14 cellular contexts compared by ENCODE assay signal in the genomic region with DNA sequence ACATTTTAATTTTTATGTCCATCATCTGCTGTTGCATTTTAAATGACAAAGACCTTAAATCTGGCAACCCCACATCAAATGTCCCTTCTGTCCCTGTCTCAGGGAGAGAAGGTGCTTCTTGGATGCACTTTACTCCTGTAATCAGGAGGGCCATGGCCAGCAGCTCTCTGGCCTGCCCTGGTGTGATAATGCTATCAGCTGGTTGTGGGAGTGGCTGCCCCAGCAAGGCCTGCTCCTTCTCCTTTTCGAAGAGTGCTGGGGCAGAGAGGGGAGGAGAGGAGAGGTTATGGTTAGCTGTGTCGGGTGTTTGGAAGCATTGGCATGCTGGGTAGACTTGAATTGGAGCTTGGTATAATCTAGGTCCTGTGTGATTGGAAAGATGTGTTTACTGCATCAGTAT. TPM values are rescaled to one million over a fixed set of nuclear protein-coding genes. Genes with fewer than 3 reads are reported as not detected.
DNase-seq lines count a peak whose midpoint lies in the region; ATAC-seq and TF ChIP-seq lines count a peak whose summit lies in the region.
"Had no signal": no experiment of that assay in that cellular context is flagged by ENCODE, and none has a peak within 500 bp of the region (broad histone marks: within the 10 kb centered on the region; RNA-seq: fewer than 3 reads in every experiment).

No MANE protein-coding gene starts in this region.

- peak overlapping the region in 5 of 7 donors; percentile 17 to 65 (median 40) for H3K27ac Mint-ChIP-seq in CD14-positive monocyte
- H3K27ac Mint-ChIP-seq in endodermal cell = peak overlapping the region; percentile 23
- H3K27ac Mint-ChIP-seq in naive B cell = peak overlapping the region in 4 of 6 donors; percentile 71 to 83 (median 81)

- H3K4me3 Mint-ChIP-seq in CD14-positive monocyte = no peak overlapping the region
- H3K4me3 Mint-ChIP-seq in endodermal cell = no peak overlapping the region
- peak overlapping the region in 1 of 8 donors; percentile 20 for H3K4me3 Mint-ChIP-seq in naive B cell
- H3K4me3 Mint-ChIP-seq: activated naive CD4-positive, alpha-beta T cell treated with anti-CD3 and anti-CD28 coated beads for 36 hours had no signal

- peaks cover 32% of the 10 kb centered on the region for H3K4me1 ChIP-seq in endodermal cell (ENCODE audit: control insufficient read depth, insufficient read depth, low read length)
- H3K4me1 ChIP-seq in HAP-1 = peaks cover 21% of the 10 kb centered on the region

- H3K27me3 Mint-ChIP-seq in CD14-positive monocyte (ENCODE audit: low read depth in 3 of 3) (no peaks in the 10 kb centered on the region), endodermal cell (ENCODE audit: insufficient read depth) (no peaks in the 10 kb centered on the region), naive B cell (no peaks in the 10 kb centered on the region)

- H3K27me3 ChIP-seq in endodermal cell (ENCODE audit: control insufficient read depth, insufficient read depth, low read length, poor library complexity, severe bottlenecking) (no peaks in the 10 kb centered on the region), HAP-1 (ENCODE audit: low read depth) (no peaks in the 10 kb centered on the region)
- H3K27me3 ChIP-seq: left lung had no signal

- WGBS in endodermal cell (ENCODE audit: insufficient coverage in 1 of 2, insufficient read length in 1 of 2), 2 experiments = 45% methylated on average over 2 of the region's 2 CpGs; no CpG with 5 or more reads in 1 of the 2 experiments

- H3K36me3 Mint-ChIP-seq in CD14-positive monocyte (peaks cover 12 to 13% of the 10 kb centered on the region in 2 donors), endodermal cell (ENCODE audit: low read depth) (peaks cover 10% of the 10 kb centered on the region), naive B cell (peaks cover 13 to 24% of the 10 kb centered on the region in 2 donors)

- H3K9me3 Mint-ChIP-seq in CD14-positive monocyte (peaks cover 0 to 1% (median 0%) of the 10 kb centered on the region in 7 donors), endodermal cell (peaks cover 5% of the 10 kb centered on the region), naive B cell (no peaks in the 10 kb centered on the region)
- H3K9me3 Mint-ChIP-seq: activated naive CD4-positive, alpha-beta T cell treated with anti-CD3 and anti-CD28 coated beads for 36 hours had no signal

- ATAC-seq in naive B cell (ENCODE audit: low read depth in 2 of 2) (no peak), GM21576 (IDR thresholded peaks at IDR 0.05; ENCODE audit: unreplicated experiment) (no peak), HG02870 (IDR thresholded peaks at IDR 0.05; ENCODE audit: unreplicated experiment) (no peak)
- ATAC-seq in activated CD4-positive, CD25-positive, alpha-beta regulatory T cell treated with anti-CD3 and anti-CD28 coated beads, Interleukin-2, amount 50 U/mL, for 24 hours = no peak
- ATAC-seq: left lung had no signal

- no peaks in the 10 kb centered on the region for H3K9me3 ChIP-seq in endodermal cell (ENCODE audit: control insufficient read depth, low read length)
- H3K9me3 ChIP-seq in HAP-1 = no peaks in the 10 kb centered on the region
- H3K9me3 ChIP-seq: left lung had no signal

- intact Hi-C loops in CD14-positive monocyte (cut with micrococcal nuclease) = no loop called here

- H3K4me3 ChIP-seq in endodermal cell (ENCODE audit: low read length) (peak overlapping the region; percentile 15), HAP-1 (no peak overlapping the region)
- H3K4me3 ChIP-seq: left lung had no signal

- H3K27ac ChIP-seq in endodermal cell (ENCODE audit: low read depth, low read length) = no peak overlapping the region
- H3K27ac ChIP-seq: left lung had no signal

- H3K4me1 Mint-ChIP-seq in CD14-positive monocyte (peaks cover 65% of the 10 kb centered on the region), endodermal cell (peaks cover 77% of the 10 kb centered on the region), naive B cell (peaks cover 42 to 78% (median 56%) of the 10 kb centered on the region in 3 donors)

- TF ChIP-seq CTCF in CD14-positive monocyte (IDR thresholded peaks at IDR 0.05) = no peak
- no peak for TF ChIP-seq CTCF in endodermal cell (conservative IDR thresholded peaks at IDR 0.05)

- in situ Hi-C loops in HAP-1 (cut with MboI; ENCODE audit: low sequenced_read_pairs) = loop anchor here (10.0 kb wide), 1 partner anchor 656 kb away; the partner anchor contains the start of gene RPS19BP1

- no peak for DNase-seq in CD14-positive monocyte (ENCODE audit: low spot score)
- DNase-seq in Kasumi-1 (lab: John Stamatoyannopoulos, UW) = peak; percentile 21 to 36
- DNase-seq in endodermal cell = peak; percentile 68
- DNase-seq in naive B cell = no peak
- no peak for DNase-seq in HAP-1 (ENCODE audit: low spot score in 2 of 2)
- DNase-seq: activated naive CD4-positive, alpha-beta T cell treated with anti-CD3 and anti-CD28 coated beads for 36 hours; DMS79 treated with DMSO at 0.1 percent for 48 hours; left lung; MV-4-11; nucleus accumbens; stimulated activated CD4-positive, alpha-beta T cell treated with anti-CD3 and anti-CD28 coated beads, Interleukin-12 subunit alpha, Interleukin-12 subunit beta, amount 100 ng/mL, for 4 hours had no signal

- H3K9ac ChIP-seq in endodermal cell (ENCODE audit: extremely low read depth, low read length, poor library complexity, severe bottlenecking) = no peak overlapping the region

- no peaks in the 10 kb centered on the region for H3K36me3 ChIP-seq in endodermal cell (ENCODE audit: control insufficient read depth, insufficient read depth, low read length)
- 0 out of 2 replicates have a peak, but pooled peaks cover 3% of the 10 kb centered on the region for H3K36me3 ChIP-seq in HAP-1 (replicated peaks)
- H3K36me3 ChIP-seq: left lung had no signal

RNA-seq across cellular contexts. Expression of gene TNRC6B, which starts 12.8 kb away (rescaled TPM):
- polyA plus RNA-seq in CD14-positive monocyte = 10 to 100 TPM; 11.8 to 16.5 TPM
- 10 to 100 TPM; 57.5 to 62.5 TPM for total RNA-seq in endodermal cell
- polyA plus RNA-seq in endodermal cell (2013, experiment 1 of 2) = 13.7 TPM
- polyA plus RNA-seq in endodermal cell (2013, experiment 2 of 2) = 14.7 TPM
- polyA plus RNA-seq in naive B cell (ENCODE audit: low read depth in 6 of 6) = 100 to 1,000 TPM in 4 of 6 donors, 10 to 100 TPM in 2; 37.3 to 171 (median 109) TPM

Comparison
In these comparisons a context has a peak if more than half of its experiments do, and no peak if none do; other contexts are left out.
1. DNase-seq: peak in Kasumi-1 (2 of 2) and endodermal cell (single experiment); none in CD14-positive monocyte (single experiment), naive B cell (single experiment) and HAP-1 (0 of 2).
2. H3K27ac Mint-ChIP-seq: peak in every context shown above with its lines; median percentile 81 in naive B cell; 40 in CD14-positive monocyte; 23 in endodermal cell.